ENCODE assay signal across 12 cellular contexts in the genomic region with DNA sequence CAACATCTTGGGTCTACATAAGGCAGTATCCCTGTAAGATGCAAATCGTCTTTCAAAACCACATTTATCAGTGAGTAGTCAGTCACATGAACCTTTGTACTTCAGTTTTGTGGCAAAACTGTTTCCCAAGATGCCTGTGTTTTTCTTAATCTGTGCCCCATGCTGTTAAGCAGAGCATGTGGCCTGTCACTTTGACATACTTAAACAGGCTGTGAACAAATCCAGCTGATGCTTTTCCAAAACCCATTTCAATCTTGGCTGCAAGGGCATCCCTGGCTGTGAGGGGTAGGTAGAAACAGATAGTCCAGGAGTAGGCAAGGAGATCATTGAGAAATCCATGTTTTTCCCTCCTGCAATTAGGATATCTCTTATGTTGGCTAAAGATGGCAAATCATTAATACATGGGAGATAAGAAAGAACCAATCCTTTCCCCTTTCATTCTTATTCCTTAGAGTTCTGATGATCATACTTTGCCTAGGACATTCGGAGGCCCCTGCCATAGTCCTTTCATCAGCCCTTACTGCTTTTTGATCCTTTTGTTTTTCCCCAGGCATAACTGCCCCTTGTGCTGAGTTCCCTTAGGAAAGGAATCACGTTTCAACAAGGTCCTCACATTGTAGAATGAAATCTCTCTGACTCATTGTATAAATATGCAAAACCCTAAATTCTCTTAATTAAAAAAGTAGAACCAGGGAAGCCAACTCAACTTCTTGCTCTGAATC.
A peak's percentile ranks its signal among the peaks of the same experiment; 100 is the strongest.
DNase-seq lines count a peak whose midpoint lies in the region; ATAC-seq, FAIRE-seq and TF ChIP-seq lines count a peak whose summit lies in the region.
"Had no signal": no experiment of that assay in that cellular context is flagged by ENCODE, and none has a peak within 500 bp of the region (broad histone marks: within the 10 kb centered on the region; RNA-seq: fewer than 3 reads in every experiment).

No MANE protein-coding gene starts in this region.

- DNase-seq in HepG2 (ENCODE audit: low spot score) (no peak), right lobe of liver (no peak), WTC11 (ENCODE audit: low spot score) (no peak), foreskin keratinocyte (peak; percentile 13 to 45), urothelium cell line (ENCODE audit: low spot score) (peak; percentile 10), NCI-H2081 treated with DMSO at 0.1 percent for 48 hours (lab: John Stamatoyannopoulos, UW) (no peak), NCI-H187 (lab: John Stamatoyannopoulos, UW) (no peak)
- DNase-seq: natural killer cell, NCI-H2029 treated with DMSO at 0.1 percent for 48 hours had no signal

- no peak for TF ChIP-seq RAD21 in HepG2 (CRISPR knock-in tag; IDR thresholded peaks at IDR 0.05)

- H3K27me3 ChIP-seq in HepG2 (ENCODE audit: control insufficient read depth in 1 of 2, insufficient read depth in 2 of 2, low read length in 2 of 2) (no peaks in the 10 kb centered on the region), right lobe of liver (no peaks in the 10 kb centered on the region), foreskin keratinocyte (no peaks in the 10 kb centered on the region)

- 41% methylated on average over 3 of the region's 3 CpGs for WGBS in HepG2 (ENCODE audit: low lambda C conversion rate)
- WGBS in right lobe of liver (ENCODE audit: insufficient coverage, low coverage, low lambda C conversion rate, missing lambda C conversion rate), result 55% methylated on average over 3 of the region's 3 CpGs

- H3K4me1 ChIP-seq in HepG2 (ENCODE audit: insufficient read depth, low read length), result peaks cover 38% of the 10 kb centered on the region
- H3K4me1 ChIP-seq in right lobe of liver, result no peaks in the 10 kb centered on the region
- peaks cover 7% of the 10 kb centered on the region for H3K4me1 ChIP-seq in foreskin keratinocyte

- H4K20me1 ChIP-seq in HepG2 (ENCODE audit: insufficient read depth, low read length), result no peaks in the 10 kb centered on the region

- no peak overlapping the region for H3K9ac ChIP-seq in HepG2 (ENCODE audit: insufficient read depth, low read depth, low read length)

- TF ChIP-seq POLR2A in HepG2 (IDR thresholded peaks at IDR 0.05; ENCODE audit: insufficient read depth in 1 of 2, low read depth in 2 of 2, low read length in 2 of 2) (no peak), right lobe of liver (IDR thresholded peaks at IDR 0.05) (no peak)

- TF ChIP-seq EP300 in HepG2 (IDR thresholded peaks at IDR 0.05; ENCODE audit: low read depth in 2 of 2, low read length in 2 of 2), result no peak
- no peak for TF ChIP-seq EP300 in HepG2 (CRISPR knock-in tag; IDR thresholded peaks at IDR 0.05; ENCODE audit: borderline replicate concordance)

- H3K9me3 Mint-ChIP-seq in WTC11, result peaks cover 12% of the 10 kb centered on the region
- H3K9me3 Mint-ChIP-seq: natural killer cell had no signal

- peaks cover 21% of the 10 kb centered on the region for H3K4me1 Mint-ChIP-seq in WTC11
- H3K4me1 Mint-ChIP-seq: natural killer cell had no signal

- H3K4me3 Mint-ChIP-seq in WTC11, result no peak overlapping the region
- H3K4me3 Mint-ChIP-seq: natural killer cell had no signal

- H3K4me2 ChIP-seq in HepG2 (ENCODE audit: low read depth, low read length), result no peak overlapping the region

- POLR2A ChIA-PET in HepG2 (lab: Yijun Ruan, JAX), result no interaction called here
- POLR2A ChIA-PET in WTC11 (lab: Charles Lee), result no interaction called here

- no peaks in the 10 kb centered on the region for H3K36me3 Mint-ChIP-seq in WTC11
- H3K36me3 Mint-ChIP-seq: natural killer cell had no signal

- no TSS peak for BruUV-seq in HepG2 (replicated peaks; lab: Mats Ljungman, UMichigan)

- in situ Hi-C loops in HepG2 (cut with HindIII; ENCODE audit: extremely low pct_ligation_motif_present, low pct_unique_long_range_greater_than_20kb), result no loop called here

- H3K27ac Mint-ChIP-seq in WTC11, result no peak overlapping the region
- H3K27ac Mint-ChIP-seq: natural killer cell had no signal

- intact Hi-C loops in HepG2 (cut with micrococcal nuclease; ENCODE audit: unreplicated experiment) (loop anchor here (10.0 kb wide), 1 partner anchor 415 kb away; no protein-coding TSS in a partner anchor), right lobe of liver (cut with DNase I) (no loop called here)

- no peaks in the 10 kb centered on the region for H3K79me2 ChIP-seq in HepG2 (ENCODE audit: insufficient read depth, low read length)

- H2AFZ ChIP-seq in HepG2 (ENCODE audit: low read length), result peak overlapping the region; percentile 17

- TF ChIP-seq CTCF in HepG2 (CRISPR knock-in tag; IDR thresholded peaks at IDR 0.05) (no peak), right lobe of liver (IDR thresholded peaks at IDR 0.05) (no peak), WTC11 (IDR thresholded peaks at IDR 0.05) (no peak), foreskin keratinocyte (conservative IDR thresholded peaks at IDR 0.05) (no peak)

- no peaks in the 10 kb centered on the region for H3K9me3 ChIP-seq in HepG2 (ENCODE audit: low read length)
- no peaks in the 10 kb centered on the region for H3K9me3 ChIP-seq in right lobe of liver
- H3K9me3 ChIP-seq: thoracic aorta had no signal

- H3K27ac ChIP-seq in HepG2 (ENCODE audit: extremely low read length, insufficient read depth, low read length), result no peak overlapping the region
- H3K27ac ChIP-seq in right lobe of liver, result no peak overlapping the region
- no peak overlapping the region for H3K27ac ChIP-seq in foreskin keratinocyte
- H3K27ac ChIP-seq: C4-2B, thoracic aorta had no signal

- CTCF ChIA-PET in HepG2 (lab: Yijun Ruan, JAX; ENCODE audit: low intra/inter-chr PET ratio, low total read pairs), result no interaction called here
- CTCF ChIA-PET in WTC11 (lab: Charles Lee), result no interaction called here

- no peak overlapping the region for H3K4me3 ChIP-seq in HepG2 (replicated peaks in 1 of 3; ENCODE audit: insufficient read depth in 1 of 3, low read depth in 2 of 3, low read length in 3 of 3)
- H3K4me3 ChIP-seq in right lobe of liver, result no peak overlapping the region
- H3K4me3 ChIP-seq: thoracic aorta had no signal

- peak; percentile 4 for FAIRE-seq in HepG2 (lab: Jason Lieb, UNC)
- FAIRE-seq in urothelium cell line (lab: Jason Lieb, UNC), result no peak

- no peaks in the 10 kb centered on the region for H3K27me3 Mint-ChIP-seq in WTC11 (ENCODE audit: low read depth)

- H3K36me3 ChIP-seq in HepG2 (replicated peaks in 1 of 2; ENCODE audit: control insufficient read depth in 1 of 2, insufficient read depth in 2 of 2, low read length in 2 of 2) (no peaks in the 10 kb centered on the region), right lobe of liver (no peaks in the 10 kb centered on the region)
- H3K36me3 ChIP-seq: thoracic aorta had no signal

- ATAC-seq in HepG2 (no peak), right lobe of liver (no peak), WTC11 (peak; percentile 46), foreskin keratinocyte (peak; percentile 32), HG03108 (IDR thresholded peaks at IDR 0.05; ENCODE audit: unreplicated experiment) (no peak)
- ATAC-seq: natural killer cell had no signal

TF ChIP-seq in HepG2, 621 proteins besides CTCF, POLR2A, EP300 and RAD21 (continues in another document):
- TF ChIP-seq, protein P1, sequence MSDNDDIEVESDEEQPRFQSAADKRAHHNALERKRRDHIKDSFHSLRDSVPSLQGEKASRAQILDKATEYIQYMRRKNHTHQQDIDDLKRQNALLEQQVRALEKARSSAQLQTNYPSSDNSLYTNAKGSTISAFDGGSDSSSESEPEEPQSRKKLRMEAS (IDR thresholded peaks at IDR 0.05), result 0 out of 2 replicates have a peak, but pooled peaks have one; percentile 16
- TF ChIP-seq ZNF629 (CRISPR knock-in tag; conservative IDR thresholded peaks at IDR 0.05) (no peak), SOX13 (IDR thresholded peaks at IDR 0.05) (no peak), SOX13 (CRISPR knock-in tag; conservative IDR thresholded peaks at IDR 0.05 in 1 of 2, IDR thresholded peaks at IDR 0.05 in 1 of 2) (0 out of 4 replicates have a peak, but pooled peaks of 1 of the 2 experiments have one; percentile 11), FOSL2 (CRISPR knock-in tag; IDR thresholded peaks at IDR 0.05) (0 out of 2 replicates have a peak, but pooled peaks have one; percentile 11)

TF ChIP-seq in WTC11, 78 proteins besides CTCF, POLR2A, EP300 and RAD21:
- no peak for TF ChIP-seq CREM (CRISPR knock-in tag; IDR thresholded peaks at IDR 0.05)
- TF ChIP-seq ATF1 (CRISPR knock-in tag; IDR thresholded peaks at IDR 0.05), result no peak
- TF ChIP-seq ETV6 (CRISPR knock-in tag; IDR thresholded peaks at IDR 0.05), result no peak
- no peak for TF ChIP-seq ZBTB21 (CRISPR knock-in tag; IDR thresholded peaks at IDR 0.05; ENCODE audit: borderline replicate concordance)
- TF ChIP-seq ZNF219 (CRISPR knock-in tag; IDR thresholded peaks at IDR 0.05; ENCODE audit: borderline replicate concordance), result no peak
- TF ChIP-seq ZNF423 (CRISPR knock-in tag; IDR thresholded peaks at IDR 0.05), result no peak
- TF ChIP-seq, protein P2, sequence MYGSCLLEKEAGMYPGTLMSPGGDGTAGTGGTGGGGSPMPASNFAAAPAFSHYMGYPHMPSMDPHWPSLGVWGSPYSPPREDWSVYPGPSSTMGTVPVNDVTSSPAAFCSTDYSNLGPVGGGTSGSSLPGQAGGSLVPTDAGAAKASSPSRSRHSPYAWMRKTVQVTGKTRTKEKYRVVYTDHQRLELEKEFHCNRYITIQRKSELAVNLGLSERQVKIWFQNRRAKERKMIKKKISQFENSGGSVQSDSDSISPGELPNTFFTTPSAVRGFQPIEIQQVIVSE (CRISPR knock-in tag; IDR thresholded peaks at IDR 0.05; ENCODE audit: borderline replicate concordance), result no peak
- TF ChIP-seq NFATC4 (CRISPR knock-in tag; IDR thresholded peaks at IDR 0.05), result no peak
- TF ChIP-seq KAT7 (CRISPR knock-in tag; IDR thresholded peaks at IDR 0.05; ENCODE audit: borderline replicate concordance), result no peak
TF ChIP-seq in WTC11: peak in this region for 0.

Comparison
In these comparisons a context has a peak if more than half of its experiments do, and no peak if none do; other contexts are left out.
1. ATAC-seq: peak in WTC11 (single experiment) and foreskin keratinocyte (single experiment); none in HepG2 (single experiment), right lobe of liver (0 of 4) and HG03108 (single experiment).
2. DNase-seq: peak in foreskin keratinocyte (2 of 2) and urothelium cell line (single experiment); none in HepG2 (single experiment), right lobe of liver (0 of 3), WTC11 (single experiment), NCI-H2081 treated with DMSO at 0.1 percent for 48 hours (single experiment) and NCI-H187 (0 of 2).